In genomic region chr17:3543453-3543852, GRCh38 we compare ENCODE assay signal across 17 cellular contexts. TPM values are rescaled to one million over a fixed set of nuclear protein-coding genes. Genes with fewer than 3 reads are reported as not detected.
DNase-seq lines count a peak whose midpoint lies in the region; ATAC-seq and TF ChIP-seq lines count a peak whose summit lies in the region.
"Had no signal": no experiment of that assay in that cellular context is flagged by ENCODE, and none has a peak within 500 bp of the region (broad histone marks: within the 10 kb centered on the region; RNA-seq: fewer than 3 reads in every experiment).

No MANE protein-coding gene starts in this region.

- TF ChIP-seq CTCF in chondrocyte (IDR thresholded peaks at IDR 0.05) (no peak), lower lobe of right lung (IDR thresholded peaks at IDR 0.05) (no peak), osteoblast (IDR thresholded peaks at IDR 0.05; ENCODE audit: extremely low read depth, low read depth, low read length) (no peak), ascending aorta (IDR thresholded peaks at IDR 0.05) (no peak)

- intact Hi-C loops in lower lobe of right lung (cut with DNase I), result no loop called here
- intact Hi-C loops in ascending aorta (cut with DNase I), result no loop called here
- intact Hi-C loops in right cardiac atrium (cut with DNase I), result no loop called here

- H3K4me3 ChIP-seq in lower lobe of right lung (no peak overlapping the region), osteoblast (ENCODE audit: insufficient read depth, low read length) (no peak overlapping the region), ascending aorta (no peak overlapping the region), right cardiac atrium (ENCODE audit: low read length) (no peak overlapping the region)
- H3K4me3 ChIP-seq: A549, GM12878 had no signal

- H3K27ac ChIP-seq in angular gyrus (ENCODE audit: low read depth, low read length), result peak overlapping the region; percentile 11
- no peak overlapping the region for H3K27ac ChIP-seq in lower lobe of right lung
- H3K27ac ChIP-seq in osteoblast (ENCODE audit: low read depth, low read length), result no peak overlapping the region
- H3K27ac ChIP-seq in ascending aorta, result no peak overlapping the region
- no peak overlapping the region for H3K27ac ChIP-seq in right cardiac atrium (ENCODE audit: low read length)
- H3K27ac ChIP-seq: A549, C4-2B had no signal

- H3K9me3 ChIP-seq in lower lobe of right lung (no peaks in the 10 kb centered on the region), osteoblast (ENCODE audit: low read depth, low read length) (no peaks in the 10 kb centered on the region), ascending aorta (no peaks in the 10 kb centered on the region), right cardiac atrium (ENCODE audit: control insufficient read depth, low read length) (no peaks in the 10 kb centered on the region)
- H3K9me3 ChIP-seq: A549, BE2C had no signal

- no peaks in the 10 kb centered on the region for H3K79me2 ChIP-seq in osteoblast (ENCODE audit: insufficient read depth, low read length)

- H3K36me3 Mint-ChIP-seq in chondrocyte (ENCODE audit: low read depth), result peaks cover 2% of the 10 kb centered on the region
- H3K36me3 Mint-ChIP-seq: CD4-positive, alpha-beta memory T cell had no signal

- no peaks in the 10 kb centered on the region for H3K4me1 ChIP-seq in lower lobe of right lung
- H3K4me1 ChIP-seq in osteoblast (ENCODE audit: insufficient read depth, low read length), result no peaks in the 10 kb centered on the region
- no peaks in the 10 kb centered on the region for H3K4me1 ChIP-seq in ascending aorta
- H3K4me1 ChIP-seq in right cardiac atrium (ENCODE audit: control insufficient read depth, insufficient read depth, low read length), result no peaks in the 10 kb centered on the region
- H3K4me1 ChIP-seq: A549, BE2C had no signal

- WGBS in right cardiac atrium, result 68% methylated on average over 10 of the region's 10 CpGs

- peak; percentile 64 for DNase-seq in chondrocyte (ENCODE audit: low spot score)
- DNase-seq in lower lobe of right lung, result peak; percentile 10
- peak; percentile 45 for DNase-seq in osteoblast (ENCODE audit: insufficient read length, low spot score, missing footprints)
- DNase-seq in ascending aorta (ENCODE audit: low spot score in 2 of 2), result no peak
- DNase-seq in activated CD8-positive, alpha-beta memory T cell treated with anti-CD3 and anti-CD28 coated beads, Interleukin-2, amount 50 U/mL, for 48 hours, result no peak
- no peak for DNase-seq in right cardiac atrium
- DNase-seq: BE2C; CD4-positive, alpha-beta memory T cell; DMS79; GOT3; HCEC 1CT; HFFc6 had no signal

- ATAC-seq in lower lobe of right lung (no peak), GM19035 (IDR thresholded peaks at IDR 0.05; ENCODE audit: unreplicated experiment) (no peak), right cardiac atrium (no peak)
- ATAC-seq: A549, GM12878 had no signal

- peaks cover 2% of the 10 kb centered on the region for H3K9me3 Mint-ChIP-seq in chondrocyte (ENCODE audit: low read depth)
- H3K9me3 Mint-ChIP-seq: HFFc6 had no signal

- H3K27me3 Mint-ChIP-seq in chondrocyte (ENCODE audit: low read depth), result peaks cover 14% of the 10 kb centered on the region

- no peak overlapping the region for H3K27ac Mint-ChIP-seq in chondrocyte (ENCODE audit: unreplicated experiment)
- H3K27ac Mint-ChIP-seq: HFFc6 had no signal

- no peak overlapping the region for H2AFZ ChIP-seq in osteoblast (ENCODE audit: low read length)

- H3K4me2 ChIP-seq in osteoblast (ENCODE audit: insufficient read depth, low read length), result no peak overlapping the region
- H3K4me2 ChIP-seq: A549 had no signal

- H3K4me1 Mint-ChIP-seq in chondrocyte (ENCODE audit: low read depth), result no peaks in the 10 kb centered on the region
- H3K4me1 Mint-ChIP-seq: CD4-positive, alpha-beta memory T cell had no signal

- no peak overlapping the region for H3K4me3 Mint-ChIP-seq in chondrocyte (ENCODE audit: unreplicated experiment)
- H3K4me3 Mint-ChIP-seq: CD4-positive, alpha-beta memory T cell; HFFc6 had no signal

- no peaks in the 10 kb centered on the region for H4K20me1 ChIP-seq in osteoblast (ENCODE audit: insufficient read depth, low read length)

- H3K27me3 ChIP-seq in lower lobe of right lung (ENCODE audit: low read depth) (peaks cover 7% of the 10 kb centered on the region), osteoblast (ENCODE audit: insufficient read depth, low read length) (peaks cover 8% of the 10 kb centered on the region), ascending aorta (no peaks in the 10 kb centered on the region), right cardiac atrium (ENCODE audit: control insufficient read depth, insufficient read depth) (no peaks in the 10 kb centered on the region)
- H3K27me3 ChIP-seq: BE2C had no signal

- H3K36me3 ChIP-seq in lower lobe of right lung (no peaks in the 10 kb centered on the region), osteoblast (ENCODE audit: insufficient read depth, low read length) (no peaks in the 10 kb centered on the region), ascending aorta (no peaks in the 10 kb centered on the region)
- H3K36me3 ChIP-seq: BE2C had no signal

RNA-seq across cellular contexts. Expression of gene TRPV3, which starts 14.2 kb away (rescaled TPM):
- total RNA-seq in chondrocyte, result 0.27 to 0.74 TPM in 2 of 3 replicates, not detected in the other
- 0.68 TPM for total RNA-seq in lower lobe of right lung
- total RNA-seq in osteoblast, result 0.29 and 0.36 TPM in 2 replicates
- 0.11 TPM for total RNA-seq in ascending aorta
- 1 to 10 TPM; 2.6 to 3.3 (median 2.8) TPM for total RNA-seq in right cardiac atrium
- polyA plus RNA-seq in right cardiac atrium, result 1.6 TPM
- polyA plus RNA-seq: CD4-positive, alpha-beta memory T cell had no signal

Comparison
In these comparisons a context has a peak if more than half of its experiments do, and no peak if none do; other contexts are left out.
1. DNase-seq: peak in chondrocyte (single experiment), lower lobe of right lung (single experiment) and osteoblast (single experiment); none in ascending aorta (0 of 2), activated CD8-positive, alpha-beta memory T cell treated with anti-CD3 and anti-CD28 coated beads, Interleukin-2, amount 50 U/mL, for 48 hours (single experiment) and right cardiac atrium (0 of 3).